In the genomic region with DNA sequence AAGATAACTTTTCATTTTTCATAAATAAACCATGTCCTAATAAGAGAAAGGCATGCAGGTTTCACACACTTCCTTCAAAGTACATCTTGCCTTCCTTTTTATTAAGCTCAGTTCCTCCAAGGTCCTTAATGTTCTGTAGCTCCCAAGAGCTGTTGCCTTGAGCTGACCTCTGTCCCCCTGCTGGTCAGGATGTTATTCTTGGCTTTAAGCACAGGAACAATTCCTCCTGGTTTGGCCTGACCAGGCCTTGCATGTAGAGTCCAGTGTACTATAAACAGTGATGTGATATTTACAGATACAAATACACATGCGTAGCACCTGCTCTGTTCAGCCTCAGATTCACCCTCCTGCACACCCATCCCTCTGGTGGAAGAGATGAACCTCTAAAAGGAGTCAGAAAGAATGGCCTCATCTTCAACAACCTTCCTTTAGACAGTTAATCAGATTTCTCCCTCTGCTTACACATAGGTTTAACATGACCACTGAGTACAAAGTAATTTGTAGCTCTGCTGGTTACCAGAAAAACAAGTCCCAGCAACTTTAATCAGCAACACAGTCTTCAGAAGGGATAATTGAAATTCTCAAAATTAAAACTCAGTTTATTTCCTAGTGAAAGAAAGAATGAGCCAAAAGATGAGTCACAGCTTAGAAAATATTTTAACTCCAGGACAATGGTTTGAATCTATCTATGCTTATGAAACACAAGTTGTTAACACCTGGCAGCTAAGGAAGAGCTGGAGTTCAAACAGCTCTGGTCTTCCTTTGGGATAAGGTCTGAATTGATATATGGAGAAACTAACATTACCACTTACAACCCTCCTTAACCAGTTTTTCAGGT, we compare ENCODE assay signal across 7 cellular contexts. TPM values are rescaled to one million over a fixed set of nuclear protein-coding genes. Genes with fewer than 3 reads are reported as not detected.
A peak's percentile ranks its signal among the peaks of the same experiment; 100 is the strongest.
DNase-seq lines count a peak whose midpoint lies in the region; ATAC-seq, FAIRE-seq and TF ChIP-seq lines count a peak whose summit lies in the region.

No MANE protein-coding gene starts in this region.

- H3K27ac ChIP-seq in GM23338 (ENCODE audit: low read depth), result peak overlapping the region; percentile 85
- H3K27ac ChIP-seq in muscle layer of colon (ENCODE audit: low read depth, low read length), result peak overlapping the region; percentile 29

- 0 out of 2 replicates have a peak overlapping the region, but pooled peaks have one; percentile 80 for H3K27ac Mint-ChIP-seq in GM23338

- peak; percentile 8 for FAIRE-seq in RCC 7860 (lab: Jason Lieb, UNC)
- FAIRE-seq in GM19239 (lab: Jason Lieb, UNC), result no peak

- peak; percentile 83 for DNase-seq in GM23338 (ENCODE audit: low spot score)
- peak; percentile 15 for DNase-seq in RCC 7860 (ENCODE audit: low spot score)
- peak; percentile 60 to 66 for DNase-seq in erythroblast (lab: John Stamatoyannopoulos, UW)
- DNase-seq in GM19239 (ENCODE audit: insufficient read length, low spot score), result no peak
- DNase-seq in effector CD4-positive, alpha-beta T cell, result no peak

- H3K4me3 Mint-ChIP-seq in GM23338, result no peak overlapping the region

- no peak overlapping the region for H3K9ac ChIP-seq in muscle layer of colon (ENCODE audit: low read length)

- H3K9me3 ChIP-seq in muscle layer of colon (ENCODE audit: low read length), result no peaks in the 10 kb centered on the region

- H3K79me2 ChIP-seq in GM23338 (replicated peaks; ENCODE audit: insufficient read depth), result peaks cover 90% of the 10 kb centered on the region

- peaks cover 15% of the 10 kb centered on the region for H3K4me1 Mint-ChIP-seq in GM23338

- H3K36me3 Mint-ChIP-seq in GM23338 (ENCODE audit: low read depth), result peaks cover 3% of the 10 kb centered on the region; the same call in 2 of the 3 replicates

- peaks cover 63% of the 10 kb centered on the region for H4K20me1 ChIP-seq in GM23338 (replicated peaks; ENCODE audit: insufficient read depth)

- peaks cover 4% of the 10 kb centered on the region for H3K4me1 ChIP-seq in GM23338 (ENCODE audit: insufficient read depth)
- H3K4me1 ChIP-seq in muscle layer of colon (ENCODE audit: insufficient read depth, low read length), result peaks cover 24% of the 10 kb centered on the region

- H2AFZ ChIP-seq in GM23338, result no peak overlapping the region

- H3K27me3 ChIP-seq in GM23338 (ENCODE audit: insufficient read depth) (no peaks in the 10 kb centered on the region), muscle layer of colon (ENCODE audit: control insufficient read depth in 1 of 2, insufficient read depth in 2 of 2, low read length in 2 of 2) (no peaks in the 10 kb centered on the region)

- peaks cover 21% of the 10 kb centered on the region for H3F3A ChIP-seq in GM23338 (replicated peaks; ENCODE audit: low read depth)

- ATAC-seq in GM23338, result peak; percentile 93
- no peak for ATAC-seq in HG02798 (IDR thresholded peaks at IDR 0.05; ENCODE audit: poor library complexity, unreplicated experiment)

- H3K9me3 Mint-ChIP-seq in GM23338, result no peaks in the 10 kb centered on the region

- no peak overlapping the region for H3K4me2 ChIP-seq in GM23338

- H3K4me3 ChIP-seq in GM23338, result no peak overlapping the region
- no peak overlapping the region for H3K4me3 ChIP-seq in muscle layer of colon (ENCODE audit: low read depth in 1 of 2, low read length in 2 of 2)

- peak; percentile 69 to 71 for TF ChIP-seq CTCF in GM23338 (conservative IDR thresholded peaks at IDR 0.05; ENCODE audit: low read depth in 2 of 2)

- no peak for TF ChIP-seq POLR2A in erythroblast (IDR thresholded peaks at IDR 0.05; ENCODE audit: low read length)

- H3K9me2 ChIP-seq in GM23338 (ENCODE audit: insufficient read depth), result no peaks in the 10 kb centered on the region

- H3K36me3 ChIP-seq in GM23338 (ENCODE audit: insufficient read depth), result no peaks in the 10 kb centered on the region
- no peaks in the 10 kb centered on the region for H3K36me3 ChIP-seq in muscle layer of colon (ENCODE audit: insufficient read depth, low read length)

- H3K27me3 Mint-ChIP-seq in GM23338 (ENCODE audit: insufficient read depth, low read depth, poor library complexity), result peaks cover 4% of the 10 kb centered on the region

TF ChIP-seq in GM23338, 12 proteins besides CTCF, POLR2A, EP300 and RAD21 (continues in another document):
- no peak for TF ChIP-seq ZNF114 (CRISPR knock-in tag; IDR thresholded peaks at IDR 0.05)
- no peak for TF ChIP-seq NANOG (IDR thresholded peaks at IDR 0.05; ENCODE audit: borderline replicate concordance)
- TF ChIP-seq JUNB (IDR thresholded peaks at IDR 0.05; ENCODE audit: unreplicated experiment), result no peak
- TF ChIP-seq, protein P1, sequence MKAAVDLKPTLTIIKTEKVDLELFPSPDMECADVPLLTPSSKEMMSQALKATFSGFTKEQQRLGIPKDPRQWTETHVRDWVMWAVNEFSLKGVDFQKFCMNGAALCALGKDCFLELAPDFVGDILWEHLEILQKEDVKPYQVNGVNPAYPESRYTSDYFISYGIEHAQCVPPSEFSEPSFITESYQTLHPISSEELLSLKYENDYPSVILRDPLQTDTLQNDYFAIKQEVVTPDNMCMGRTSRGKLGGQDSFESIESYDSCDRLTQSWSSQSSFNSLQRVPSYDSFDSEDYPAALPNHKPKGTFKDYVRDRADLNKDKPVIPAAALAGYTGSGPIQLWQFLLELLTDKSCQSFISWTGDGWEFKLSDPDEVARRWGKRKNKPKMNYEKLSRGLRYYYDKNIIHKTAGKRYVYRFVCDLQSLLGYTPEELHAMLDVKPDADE (IDR thresholded peaks at IDR 0.05), result no peak
- no peak for TF ChIP-seq ZNF331 (CRISPR knock-in tag; IDR thresholded peaks at IDR 0.05; ENCODE audit: low read depth)
- TF ChIP-seq EZH2 (IDR thresholded peaks at IDR 0.05; ENCODE audit: low read depth, unreplicated experiment), result no peak
- TF ChIP-seq STAT1 (IDR thresholded peaks at IDR 0.05; ENCODE audit: unreplicated experiment), result no peak
- TF ChIP-seq POLR2AphosphoS5 (IDR thresholded peaks at IDR 0.05; ENCODE audit: low read depth), result no peak
- TF ChIP-seq, protein P2, sequence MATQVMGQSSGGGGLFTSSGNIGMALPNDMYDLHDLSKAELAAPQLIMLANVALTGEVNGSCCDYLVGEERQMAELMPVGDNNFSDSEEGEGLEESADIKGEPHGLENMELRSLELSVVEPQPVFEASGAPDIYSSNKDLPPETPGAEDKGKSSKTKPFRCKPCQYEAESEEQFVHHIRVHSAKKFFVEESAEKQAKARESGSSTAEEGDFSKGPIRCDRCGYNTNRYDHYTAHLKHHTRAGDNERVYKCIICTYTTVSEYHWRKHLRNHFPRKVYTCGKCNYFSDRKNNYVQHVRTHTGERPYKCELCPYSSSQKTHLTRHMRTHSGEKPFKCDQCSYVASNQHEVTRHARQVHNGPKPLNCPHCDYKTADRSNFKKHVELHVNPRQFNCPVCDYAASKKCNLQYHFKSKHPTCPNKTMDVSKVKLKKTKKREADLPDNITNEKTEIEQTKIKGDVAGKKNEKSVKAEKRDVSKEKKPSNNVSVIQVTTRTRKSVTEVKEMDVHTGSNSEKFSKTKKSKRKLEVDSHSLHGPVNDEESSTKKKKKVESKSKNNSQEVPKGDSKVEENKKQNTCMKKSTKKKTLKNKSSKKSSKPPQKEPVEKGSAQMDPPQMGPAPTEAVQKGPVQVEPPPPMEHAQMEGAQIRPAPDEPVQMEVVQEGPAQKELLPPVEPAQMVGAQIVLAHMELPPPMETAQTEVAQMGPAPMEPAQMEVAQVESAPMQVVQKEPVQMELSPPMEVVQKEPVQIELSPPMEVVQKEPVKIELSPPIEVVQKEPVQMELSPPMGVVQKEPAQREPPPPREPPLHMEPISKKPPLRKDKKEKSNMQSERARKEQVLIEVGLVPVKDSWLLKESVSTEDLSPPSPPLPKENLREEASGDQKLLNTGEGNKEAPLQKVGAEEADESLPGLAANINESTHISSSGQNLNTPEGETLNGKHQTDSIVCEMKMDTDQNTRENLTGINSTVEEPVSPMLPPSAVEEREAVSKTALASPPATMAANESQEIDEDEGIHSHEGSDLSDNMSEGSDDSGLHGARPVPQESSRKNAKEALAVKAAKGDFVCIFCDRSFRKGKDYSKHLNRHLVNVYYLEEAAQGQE (IDR thresholded peaks at IDR 0.05; ENCODE audit: unreplicated experiment), result no peak
- TF ChIP-seq CREB1 (CRISPR knock-in tag; IDR thresholded peaks at IDR 0.05; ENCODE audit: low read depth), result no peak

RNA-seq across cellular contexts. Expression of a gene that starts 46.5 kb away (rescaled TPM):
- total RNA-seq in GM23338 (2014; rRNA removed; shearing (Covaris generic)), result 27.2 and 32.7 TPM in 2 replicates
- 12.1 and 13.3 TPM in 2 replicates for polyA plus RNA-seq in GM23338 (2016; fragmentation: Nextera tagmentation; extraction: Ambion mirVana)

Comparison
In these comparisons a context has a peak if more than half of its experiments do, and no peak if none do; other contexts are left out.
1. DNase-seq: peak in GM23338 (single experiment), RCC 7860 (single experiment) and erythroblast (2 of 2); none in GM19239 (single experiment) and effector CD4-positive, alpha-beta T cell (single experiment).